19 cellular contexts compared by ENCODE assay signal in genomic region chr12:96474206-96474605, GRCh38. TPM values are rescaled to one million over a fixed set of nuclear protein-coding genes. Genes with fewer than 3 reads are reported as not detected.
DNase-seq lines count a peak whose midpoint lies in the region; ATAC-seq, FAIRE-seq and TF ChIP-seq lines count a peak whose summit lies in the region.
"Had no signal": no experiment of that assay in that cellular context is flagged by ENCODE, and none has a peak within 500 bp of the region (broad histone marks: within the 10 kb centered on the region; RNA-seq: fewer than 3 reads in every experiment).

No MANE protein-coding gene starts in this region.

- H3K27me3 ChIP-seq in IMR-90 (ENCODE audit: control insufficient read depth, insufficient read depth, low read length): no peaks in the 10 kb centered on the region; the same call in 1 of the 2 replicates

- no peak overlapping the region for H2BK15ac ChIP-seq in IMR-90 (ENCODE audit: low read depth, low read length)

- no peaks in the 10 kb centered on the region for H3K79me1 ChIP-seq in IMR-90 (ENCODE audit: low read depth in 1 of 2, low read length in 2 of 2)

- ATAC-seq in IMR-90 (ENCODE audit: low read depth): no peak
- peak; percentile 23 for ATAC-seq in activated CD8-positive, alpha-beta T cell treated with anti-CD3 and anti-CD28 coated beads, Interleukin-2, amount 10 ng/mL, durations not matched to agents 7 days and 5 days
- ATAC-seq in GM18498 (IDR thresholded peaks at IDR 0.05; ENCODE audit: unreplicated experiment): no peak
- ATAC-seq in GM21526 (IDR thresholded peaks at IDR 0.05; ENCODE audit: low FRiP score, unreplicated experiment): no peak
- ATAC-seq: GM23338 had no signal

- H3K4me1 Mint-ChIP-seq in activated CD8-positive, alpha-beta T cell treated with anti-CD3 and anti-CD28 coated beads, Interleukin-2, amount 10 ng/mL, durations not matched to agents 7 days and 5 days (ENCODE audit: low read depth): peaks cover 11% of the 10 kb centered on the region
- H3K4me1 Mint-ChIP-seq in immature natural killer cell: peaks cover 36 to 53% of the 10 kb centered on the region in 2 donors
- no peaks in the 10 kb centered on the region for H3K4me1 Mint-ChIP-seq in activated CD4-positive, alpha-beta memory T cell treated with anti-CD3 and anti-CD28 coated beads for 36 hours (ENCODE audit: low read depth)

- H3K4me3 Mint-ChIP-seq in activated CD8-positive, alpha-beta T cell treated with anti-CD3 and anti-CD28 coated beads, Interleukin-2, amount 10 ng/mL, durations not matched to agents 7 days and 5 days: no peak overlapping the region
- H3K4me3 Mint-ChIP-seq in immature natural killer cell: peak overlapping the region; percentile 42 to 76 (median 68)
- H3K4me3 Mint-ChIP-seq in activated CD4-positive, alpha-beta memory T cell treated with anti-CD3 and anti-CD28 coated beads for 36 hours: no peak overlapping the region
- H3K4me3 Mint-ChIP-seq: CD4-positive, alpha-beta T cell; GM23338; IgD-negative memory B cell had no signal

- no peak overlapping the region for H2AK9ac ChIP-seq in IMR-90 (replicated peaks; ENCODE audit: low read depth, low read length, poor library complexity)

- no peak for TF ChIP-seq RAD21 in IMR-90 (IDR thresholded peaks at IDR 0.05; ENCODE audit: low read length)

- TF ChIP-seq POLR2A in IMR-90 (IDR thresholded peaks at IDR 0.05; ENCODE audit: low read depth, low read length): no peak

- no peak overlapping the region for H3K4ac ChIP-seq in IMR-90 (ENCODE audit: low read depth, low read length)

- no peak overlapping the region for H2AFZ ChIP-seq in IMR-90 (replicated peaks; ENCODE audit: low read length, poor library complexity)
- H2AFZ ChIP-seq: GM23338 had no signal

- peak overlapping the region; percentile 84; the same call in 1 of the 2 replicates for H4K5ac ChIP-seq in IMR-90 (ENCODE audit: low read depth, low read length)

- 0 out of 2 replicates have a peak overlapping the region, but pooled peaks have one; percentile 36 for H2AK5ac ChIP-seq in IMR-90 (ENCODE audit: low read depth, low read length)

- dilution Hi-C loops in IMR-90 (cut with HindIII; ENCODE audit: low sequenced_read_pairs, unreplicated experiment): no loop called here

- WGBS in IMR-90 (ENCODE audit: extremely low coverage in 2 of 2, insufficient read length in 1 of 2), 2 experiments: 80% methylated on average over 1 of the region's 4 CpGs; no CpG with 5 or more reads in 1 of the 2 experiments

- H3K4me1 ChIP-seq in IMR-90 (ENCODE audit: control insufficient read depth, insufficient read depth, low read length): peaks cover 14% of the 10 kb centered on the region

- H3K9ac ChIP-seq in IMR-90 (ENCODE audit: low read depth, low read length): no peak overlapping the region

- no peaks in the 10 kb centered on the region for H3K9me3 ChIP-seq in IMR-90 (ENCODE audit: control insufficient read depth, insufficient read depth, low read length)

- peak overlapping the region; percentile 2; the same call in 1 of the 2 replicates for H4K91ac ChIP-seq in IMR-90 (ENCODE audit: insufficient read depth, low read depth, low read length)

- H3K9me1 ChIP-seq in IMR-90 (ENCODE audit: insufficient read depth, low read length): peaks cover 6% of the 10 kb centered on the region; the same call in 1 of the 2 replicates

- H3K27me3 Mint-ChIP-seq in activated CD8-positive, alpha-beta T cell treated with anti-CD3 and anti-CD28 coated beads, Interleukin-2, amount 10 ng/mL, durations not matched to agents 7 days and 5 days (ENCODE audit: low read depth): no peaks in the 10 kb centered on the region
- peaks cover 0 to 8% (median 2%) of the 10 kb centered on the region in 3 donors for H3K27me3 Mint-ChIP-seq in immature natural killer cell (ENCODE audit: low read depth in 3 of 3)
- H3K27me3 Mint-ChIP-seq in activated CD4-positive, alpha-beta memory T cell treated with anti-CD3 and anti-CD28 coated beads for 36 hours: no peaks in the 10 kb centered on the region
- H3K27me3 Mint-ChIP-seq: CD4-positive, alpha-beta T cell; IgD-negative memory B cell had no signal

- POLR2A ChIA-PET in IMR-90 (lab: Charles Lee; ENCODE audit: unreplicated experiment): no interaction called here
- POLR2A ChIA-PET in activated CD8-positive, alpha-beta T cell treated with anti-CD3 and anti-CD28 coated beads, Interleukin-2, amount 10 ng/mL, durations not matched to agents 7 days and 5 days (lab: Charles Lee): no interaction called here
- POLR2A ChIA-PET in activated CD4-positive, alpha-beta memory T cell treated with anti-CD3 and anti-CD28 coated beads for 36 hours (lab: Charles Lee): no interaction called here

- H3K4me2 ChIP-seq in IMR-90 (ENCODE audit: low read depth, low read length): no peak overlapping the region
- H3K4me2 ChIP-seq: GM23338 had no signal

- FAIRE-seq in GM19239 (lab: Jason Lieb, UNC): no peak
- FAIRE-seq: A204.1, H54 had no signal

- no peak overlapping the region; a peak in 1 of 4 replicates for H4K8ac ChIP-seq in IMR-90 (ENCODE audit: low read depth in 2 of 2, low read length in 2 of 2)

- H2BK5ac ChIP-seq in IMR-90 (ENCODE audit: low read depth, low read length, poor library complexity, severe bottlenecking): peak overlapping the region; percentile 33

- H3K36me3 ChIP-seq in IMR-90 (ENCODE audit: control insufficient read depth, insufficient read depth, low read length): no peaks in the 10 kb centered on the region

- no peak overlapping the region; the same call in 1 of the 2 replicates for H2BK120ac ChIP-seq in IMR-90 (ENCODE audit: low read depth, low read length)

- no TSS peak for BruUV-seq in IMR-90 (replicated peaks; lab: Mats Ljungman, UMichigan)

- H3K56ac ChIP-seq in IMR-90 (ENCODE audit: extremely low read depth, insufficient read depth, low read length): no peak overlapping the region

- DNase-seq in IMR-90: no peak
- DNase-seq in activated CD8-positive, alpha-beta T cell treated with anti-CD3 and anti-CD28 coated beads, Interleukin-2, amount 10 ng/mL, durations not matched to agents 7 days and 5 days: no peak
- DNase-seq in immature natural killer cell: peak; percentile 51 to 65 (median 54)
- no peak for DNase-seq in GM19239 (ENCODE audit: insufficient read length, low spot score)
- DNase-seq in activated CD4-positive, alpha-beta memory T cell treated with anti-CD3 and anti-CD28 coated beads for 36 hours: no peak
- DNase-seq: AML-193; CD4-positive, alpha-beta T cell; DMS153; DMS79; GDM1; KBM-7 had no signal

- H3K27ac ChIP-seq in IMR-90 (ENCODE audit: insufficient read depth, low read length): no peak overlapping the region
- H3K27ac ChIP-seq: C4-2B, HL-60 had no signal

- CTCF ChIA-PET in IMR-90 (lab: Yijun Ruan, JAX): no interaction called here
- CTCF ChIA-PET in activated CD8-positive, alpha-beta T cell treated with anti-CD3 and anti-CD28 coated beads, Interleukin-2, amount 10 ng/mL, durations not matched to agents 7 days and 5 days (lab: Charles Lee): no interaction called here
- CTCF ChIA-PET in activated CD4-positive, alpha-beta memory T cell treated with anti-CD3 and anti-CD28 coated beads for 36 hours (lab: Charles Lee): no interaction called here

- peak overlapping the region; percentile 14; the same call in 1 of the 2 replicates for H3K14ac ChIP-seq in IMR-90 (replicated peaks; ENCODE audit: low read depth, low read length)

- H3K23ac ChIP-seq in IMR-90 (ENCODE audit: low read depth, low read length): no peak overlapping the region

- no peak for TF ChIP-seq CTCF in IMR-90 (conservative IDR thresholded peaks at IDR 0.05; ENCODE audit: low read depth, low read length)

- no peak overlapping the region for H3K27ac Mint-ChIP-seq in activated CD8-positive, alpha-beta T cell treated with anti-CD3 and anti-CD28 coated beads, Interleukin-2, amount 10 ng/mL, durations not matched to agents 7 days and 5 days
- H3K27ac Mint-ChIP-seq in immature natural killer cell: peak overlapping the region; percentile 80 to 99 (median 91)
- no peak overlapping the region for H3K27ac Mint-ChIP-seq in activated CD4-positive, alpha-beta memory T cell treated with anti-CD3 and anti-CD28 coated beads for 36 hours
- H3K27ac Mint-ChIP-seq: CD4-positive, alpha-beta T cell; GM23338; IgD-negative memory B cell had no signal

- peak overlapping the region; percentile 77 for H3K18ac ChIP-seq in IMR-90 (ENCODE audit: low read depth, low read length)

- peaks cover 6% of the 10 kb centered on the region for H3K36me3 Mint-ChIP-seq in activated CD8-positive, alpha-beta T cell treated with anti-CD3 and anti-CD28 coated beads, Interleukin-2, amount 10 ng/mL, durations not matched to agents 7 days and 5 days (ENCODE audit: low read depth)
- peaks cover 6 to 8% (median 7%) of the 10 kb centered on the region in 3 donors for H3K36me3 Mint-ChIP-seq in immature natural killer cell
- H3K36me3 Mint-ChIP-seq in activated CD4-positive, alpha-beta memory T cell treated with anti-CD3 and anti-CD28 coated beads for 36 hours: peaks cover 5% of the 10 kb centered on the region

- peaks cover 6% of the 10 kb centered on the region for H3K9me3 Mint-ChIP-seq in activated CD8-positive, alpha-beta T cell treated with anti-CD3 and anti-CD28 coated beads, Interleukin-2, amount 10 ng/mL, durations not matched to agents 7 days and 5 days (ENCODE audit: insufficient read depth)
- H3K9me3 Mint-ChIP-seq in immature natural killer cell: peaks cover 0 to 9% (median 3%) of the 10 kb centered on the region in 6 donors
- H3K9me3 Mint-ChIP-seq in activated CD4-positive, alpha-beta memory T cell treated with anti-CD3 and anti-CD28 coated beads for 36 hours: peaks cover 5% of the 10 kb centered on the region
- H3K9me3 Mint-ChIP-seq: CD4-positive, alpha-beta T cell; GM23338 had no signal

- intact Hi-C loops in IMR-90 (cut with micrococcal nuclease): no loop called here
- intact Hi-C loops in activated CD4-positive, alpha-beta memory T cell treated with anti-CD3 and anti-CD28 coated beads for 36 hours (cut with micrococcal nuclease): no loop called here

- no peak overlapping the region for H2BK20ac ChIP-seq in IMR-90 (ENCODE audit: low read depth, low read length)

- no peak overlapping the region for H3K4me3 ChIP-seq in IMR-90 (ENCODE audit: insufficient read depth, low read depth, low read length)
- H3K4me3 ChIP-seq: GM23338 had no signal

- H4K20me1 ChIP-seq in IMR-90 (ENCODE audit: insufficient read depth, low read length): no peaks in the 10 kb centered on the region

- in situ Hi-C loops in IMR-90 (cut with MboI; ENCODE audit: low sequenced_read_pairs): no loop called here

RNA-seq across cellular contexts. Expression of gene CFAP54, which starts 15.2 kb away (rescaled TPM):
- 0.18 and 0.28 TPM in 2 replicates for total RNA-seq in IMR-90 (2012; rRNA removed)
- polyA plus RNA-seq in IMR-90 (2012; rRNA removed) (0.19 and 0.41 TPM in 2 replicates), immature natural killer cell (under 1 TPM in 1 of 3 donors, not detected in 2; 0.13 TPM)
- polyA plus RNA-seq in IMR-90 (2012; cell fraction: cytosol; rRNA removed): 0.38 and 0.88 TPM in 2 replicates
- 0.35 and 0.91 TPM in 2 replicates for polyA plus RNA-seq in IMR-90 (2012; cell fraction: nucleus; rRNA removed; ENCODE audit: low replicate concordance)
- 1 to 10 TPM in 1 of 2 experiments, under 1 TPM in 1; 0.18 to 1.2 TPM for total RNA-seq in activated CD8-positive, alpha-beta T cell treated with anti-CD3 and anti-CD28 coated beads, Interleukin-2, amount 10 ng/mL, durations not matched to agents 7 days and 5 days
- total RNA-seq in activated CD4-positive, alpha-beta memory T cell treated with anti-CD3 and anti-CD28 coated beads for 36 hours: under 1 TPM; 0.31 to 0.33 TPM

Comparison
In these comparisons a context has a peak if more than half of its experiments do, and no peak if none do; other contexts are left out.
1. DNase-seq: peak in immature natural killer cell (3 of 3); none in IMR-90 (single experiment), activated CD8-positive, alpha-beta T cell treated with anti-CD3 and anti-CD28 coated beads, Interleukin-2, amount 10 ng/mL, durations not matched to agents 7 days and 5 days (single experiment), GM19239 (single experiment) and activated CD4-positive, alpha-beta memory T cell treated with anti-CD3 and anti-CD28 coated beads for 36 hours (single experiment).
2. H3K27ac Mint-ChIP-seq: peak in immature natural killer cell (6 of 6); none in activated CD8-positive, alpha-beta T cell treated with anti-CD3 and anti-CD28 coated beads, Interleukin-2, amount 10 ng/mL, durations not matched to agents 7 days and 5 days (single experiment) and activated CD4-positive, alpha-beta memory T cell treated with anti-CD3 and anti-CD28 coated beads for 36 hours (single experiment).
3. H3K4me3 Mint-ChIP-seq: peak in immature natural killer cell (5 of 5); none in activated CD8-positive, alpha-beta T cell treated with anti-CD3 and anti-CD28 coated beads, Interleukin-2, amount 10 ng/mL, durations not matched to agents 7 days and 5 days (single experiment) and activated CD4-positive, alpha-beta memory T cell treated with anti-CD3 and anti-CD28 coated beads for 36 hours (single experiment).